15 cellular contexts compared by ENCODE assay signal in genomic region chr10:35040761-35041501, GRCh38. TPM values are rescaled to one million over a fixed set of nuclear protein-coding genes. Genes with fewer than 3 reads are reported as not detected.
DNase-seq lines count a peak whose midpoint lies in the region; ATAC-seq, FAIRE-seq and TF ChIP-seq lines count a peak whose summit lies in the region.
"Had no signal": no experiment of that assay in that cellular context is flagged by ENCODE, and none has a peak within 500 bp of the region (broad histone marks: within the 10 kb centered on the region; RNA-seq: fewer than 3 reads in every experiment).

No MANE protein-coding gene starts in this region.

- H4K20me1 ChIP-seq in BLaER1 = peaks cover 15% of the 10 kb centered on the region; the same call in 1 of the 2 replicates
- no peaks in the 10 kb centered on the region for H4K20me1 ChIP-seq in HepG2 (ENCODE audit: insufficient read depth, low read length)

- intact Hi-C loops in HepG2 (cut with micrococcal nuclease; ENCODE audit: unreplicated experiment) = no loop called here
- intact Hi-C loops in activated CD4-positive, alpha-beta memory T cell treated with anti-CD3 and anti-CD28 coated beads for 36 hours (cut with micrococcal nuclease) = no loop called here

- H3K4me1 Mint-ChIP-seq in activated CD4-positive, alpha-beta memory T cell treated with anti-CD3 and anti-CD28 coated beads for 36 hours (ENCODE audit: low read depth) = no peaks in the 10 kb centered on the region

- CTCF ChIA-PET in HepG2 (lab: Yijun Ruan, JAX; ENCODE audit: low intra/inter-chr PET ratio, low total read pairs) = no interaction called here
- CTCF ChIA-PET in activated CD4-positive, alpha-beta memory T cell treated with anti-CD3 and anti-CD28 coated beads for 36 hours (lab: Charles Lee) = no interaction called here

- no peaks in the 10 kb centered on the region for H3K27me3 Mint-ChIP-seq in activated CD4-positive, alpha-beta memory T cell treated with anti-CD3 and anti-CD28 coated beads for 36 hours
- H3K27me3 Mint-ChIP-seq: activated naive CD4-positive, alpha-beta T cell treated with anti-CD3 and anti-CD28 coated beads, Interleukin-2, amount 50 U/mL, for 24 hours had no signal

- no peaks in the 10 kb centered on the region for H3K9me3 Mint-ChIP-seq in activated CD4-positive, alpha-beta memory T cell treated with anti-CD3 and anti-CD28 coated beads for 36 hours
- H3K9me3 Mint-ChIP-seq: activated naive CD4-positive, alpha-beta T cell treated with anti-CD3 and anti-CD28 coated beads, Interleukin-2, amount 50 U/mL, for 24 hours had no signal

- no peak overlapping the region for H3K4me3 Mint-ChIP-seq in activated CD4-positive, alpha-beta memory T cell treated with anti-CD3 and anti-CD28 coated beads for 36 hours
- H3K4me3 Mint-ChIP-seq: activated naive CD4-positive, alpha-beta T cell treated with anti-CD3 and anti-CD28 coated beads, Interleukin-2, amount 50 U/mL, for 24 hours had no signal

- H3K27ac ChIP-seq in BLaER1 = no peak overlapping the region
- H3K27ac ChIP-seq in HUES48 (ENCODE audit: low read depth, low read length) = peak overlapping the region; percentile 85
- H3K27ac ChIP-seq in HepG2 (ENCODE audit: extremely low read length, insufficient read depth, low read length) = no peak overlapping the region
- H3K27ac ChIP-seq: heart right ventricle, KMS-11, parathyroid adenoma, VCaP had no signal

- POLR2A ChIA-PET in HepG2 (lab: Yijun Ruan, JAX) = no interaction called here
- POLR2A ChIA-PET in activated CD4-positive, alpha-beta memory T cell treated with anti-CD3 and anti-CD28 coated beads for 36 hours (lab: Charles Lee) = no interaction called here

- no peaks in the 10 kb centered on the region for H3K79me2 ChIP-seq in HepG2 (ENCODE audit: insufficient read depth, low read length)
- H3K79me2 ChIP-seq: parathyroid adenoma had no signal

- no peak for TF ChIP-seq RAD21 in HepG2 (CRISPR knock-in tag; IDR thresholded peaks at IDR 0.05)

- H3K9ac ChIP-seq in BLaER1 (no peak overlapping the region), HUES48 (ENCODE audit: low read depth, low read length) (no peak overlapping the region), HepG2 (ENCODE audit: insufficient read depth, low read depth, low read length) (no peak overlapping the region)
- H3K9ac ChIP-seq: KMS-11, parathyroid adenoma had no signal

- 0 out of 3 replicates have a peak, but pooled peaks have one; percentile 24 for ATAC-seq in HepG2

- H3K36me3 ChIP-seq in BLaER1 (peaks cover 71% of the 10 kb centered on the region), HUES48 (ENCODE audit: control insufficient read depth, insufficient read depth, low read length) (peaks cover 42% of the 10 kb centered on the region), bronchial epithelial cell (ENCODE audit: control insufficient read depth, insufficient read depth, low read length) (peaks cover 8% of the 10 kb centered on the region), HepG2 (replicated peaks in 1 of 2; ENCODE audit: control insufficient read depth in 1 of 2, insufficient read depth in 2 of 2, low read length in 2 of 2) (peaks cover 7 to 50% of the 10 kb centered on the region in 2 experiments)

- TF ChIP-seq EP300 in HepG2 (IDR thresholded peaks at IDR 0.05; ENCODE audit: low read depth in 2 of 2, low read length in 2 of 2) (no peak), HepG2 (CRISPR knock-in tag; IDR thresholded peaks at IDR 0.05; ENCODE audit: borderline replicate concordance) (no peak)

- WGBS in HepG2 (ENCODE audit: low lambda C conversion rate) = 98% methylated on average over 6 of the region's 6 CpGs

- peak; percentile 44 for DNase-seq in bronchial epithelial cell (ENCODE audit: low read depth)
- no peak for DNase-seq in HepG2 (ENCODE audit: low spot score)
- no peak for DNase-seq in NCI-H1436 (lab: John Stamatoyannopoulos, UW)
- DNase-seq in midbrain (lab: John Stamatoyannopoulos, UW) = no peak
- DNase-seq in mucosa of gallbladder (ENCODE audit: low spot score) = no peak
- no peak for DNase-seq in activated CD4-positive, alpha-beta memory T cell treated with anti-CD3 and anti-CD28 coated beads for 36 hours
- DNase-seq: Caco-2, heart right ventricle, NCI-H524 treated with DMSO at 0.1 percent for 48 hours had no signal

- BruUV-seq in HepG2 (replicated peaks; lab: Mats Ljungman, UMichigan) = no TSS peak

- no peak overlapping the region for H3K4me3 ChIP-seq in BLaER1
- no peak overlapping the region for H3K4me3 ChIP-seq in HUES48 (ENCODE audit: low read depth, low read length)
- H3K4me3 ChIP-seq in bronchial epithelial cell (ENCODE audit: low read depth, low read length) = no peak overlapping the region
- H3K4me3 ChIP-seq in HepG2 (replicated peaks in 1 of 3; ENCODE audit: insufficient read depth in 1 of 3, low read depth in 2 of 3, low read length in 3 of 3) = no peak overlapping the region
- H3K4me3 ChIP-seq: heart right ventricle had no signal

- H3K9me3 ChIP-seq in BLaER1 = no peaks in the 10 kb centered on the region
- no peaks in the 10 kb centered on the region for H3K9me3 ChIP-seq in HUES48 (ENCODE audit: control insufficient read depth, insufficient read depth, low read length)
- H3K9me3 ChIP-seq in HepG2 (ENCODE audit: low read length) = no peaks in the 10 kb centered on the region
- H3K9me3 ChIP-seq: Caco-2, heart right ventricle had no signal

- H3K4me2 ChIP-seq in BLaER1 (peak overlapping the region; percentile 36; the same call in 1 of the 2 replicates), HepG2 (ENCODE audit: low read depth, low read length) (no peak overlapping the region)
- H3K4me2 ChIP-seq: KMS-11 had no signal

- peak; percentile 66 for FAIRE-seq in bronchial epithelial cell (lab: Jason Lieb, UNC)
- no peak for FAIRE-seq in HepG2 (lab: Jason Lieb, UNC)

- TF ChIP-seq CTCF in bronchial epithelial cell (IDR thresholded peaks at IDR 0.05; ENCODE audit: insufficient read depth, low read length, severe bottlenecking) = no peak
- TF ChIP-seq CTCF in HepG2 (CRISPR knock-in tag; IDR thresholded peaks at IDR 0.05) = no peak

- H3K36me3 Mint-ChIP-seq in activated CD4-positive, alpha-beta memory T cell treated with anti-CD3 and anti-CD28 coated beads for 36 hours = peaks cover 24% of the 10 kb centered on the region

- in situ Hi-C loops in HepG2 (cut with HindIII; ENCODE audit: extremely low pct_ligation_motif_present, low pct_unique_long_range_greater_than_20kb) = no loop called here

- no peak for TF ChIP-seq POLR2A in HepG2 (IDR thresholded peaks at IDR 0.05; ENCODE audit: insufficient read depth in 1 of 2, low read depth in 2 of 2, low read length in 2 of 2)

- no peaks in the 10 kb centered on the region for H3K27me3 ChIP-seq in BLaER1
- no peaks in the 10 kb centered on the region for H3K27me3 ChIP-seq in HUES48 (ENCODE audit: control insufficient read depth, insufficient read depth, low read length)
- no peaks in the 10 kb centered on the region for H3K27me3 ChIP-seq in bronchial epithelial cell (ENCODE audit: control insufficient read depth, insufficient read depth, low read length)
- no peaks in the 10 kb centered on the region for H3K27me3 ChIP-seq in HepG2 (ENCODE audit: control insufficient read depth in 1 of 2, insufficient read depth in 2 of 2, low read length in 2 of 2)
- H3K27me3 ChIP-seq: heart right ventricle had no signal

- H3K27ac Mint-ChIP-seq in activated CD4-positive, alpha-beta memory T cell treated with anti-CD3 and anti-CD28 coated beads for 36 hours = no peak overlapping the region
- H3K27ac Mint-ChIP-seq: activated naive CD4-positive, alpha-beta T cell treated with anti-CD3 and anti-CD28 coated beads, Interleukin-2, amount 50 U/mL, for 24 hours had no signal

- peaks cover 11% of the 10 kb centered on the region for H3K4me1 ChIP-seq in BLaER1
- H3K4me1 ChIP-seq in HUES48 (ENCODE audit: control insufficient read depth, insufficient read depth, low read length) = peaks cover 18% of the 10 kb centered on the region
- H3K4me1 ChIP-seq in HepG2 (ENCODE audit: insufficient read depth, low read length) = no peaks in the 10 kb centered on the region
- H3K4me1 ChIP-seq: Caco-2, parathyroid adenoma had no signal

- no peak overlapping the region for H2AFZ ChIP-seq in HepG2 (ENCODE audit: low read length)
- H2AFZ ChIP-seq: parathyroid adenoma had no signal

TF ChIP-seq in HepG2, 621 proteins besides CTCF, POLR2A, EP300 and RAD21 (continues in another document):
- TF ChIP-seq GATA4 (IDR thresholded peaks at IDR 0.05; ENCODE audit: borderline replicate concordance, low read depth) = no peak

RNA-seq across cellular contexts. Expression of gene CUL2, which starts 49.2 kb away (rescaled TPM):
- total RNA-seq in bronchial epithelial cell (21.3 and 23.4 TPM in 2 replicates), HepG2 (2016; rRNA removed; fragmentation: Illumina TruSeq; extraction: Trizol) (33.1 and 48.2 TPM in 2 replicates), mucosa of gallbladder (26.2 TPM)
- 10.9 and 12.3 TPM in 2 replicates for total RNA-seq in HepG2 (2016; cell fraction: cytosol; rRNA removed; fragmentation: Illumina TruSeq; extraction: Trizol; ENCODE audit: low read depth)
- 35.6 and 42.8 TPM in 2 replicates for total RNA-seq in HepG2 (2016; cell fraction: insoluble cytoplasmic fraction; rRNA removed; fragmentation: Illumina TruSeq; extraction: Trizol)
- total RNA-seq in HepG2 (2016; cell fraction: membrane; rRNA removed; fragmentation: Illumina TruSeq; extraction: Trizol) = 25.2 and 28.9 TPM in 2 replicates
- total RNA-seq in HepG2 (2016; cell fraction: nucleus; rRNA removed; fragmentation: Illumina TruSeq; extraction: Trizol) = 28.4 and 32.1 TPM in 2 replicates
- 7.1 and 9.6 TPM in 2 replicates for polyA plus RNA-seq in HepG2 (2011; rRNA removed)
- polyA plus RNA-seq in HepG2 (2011; cell fraction: cytosol; rRNA removed) = 4.9 and 7.1 TPM in 2 replicates
- 3.2 and 3.3 TPM in 2 replicates for polyA plus RNA-seq in HepG2 (2011; cell fraction: nucleus; rRNA removed)
- polyA plus RNA-seq in HepG2 (2012) = 15.6 and 18.3 TPM in 2 replicates
- polyA plus RNA-seq in HepG2 (2016; cell fraction: cytosol; fragmentation: Illumina TruSeq; extraction: Trizol; ENCODE audit: low read depth) = 8.0 and 9.0 TPM in 2 replicates
- 34.0 and 39.1 TPM in 2 replicates for polyA plus RNA-seq in HepG2 (2016; cell fraction: insoluble cytoplasmic fraction; fragmentation: Illumina TruSeq; extraction: Trizol; ENCODE audit: low read depth)
- 16.4 and 16.9 TPM in 2 replicates for polyA plus RNA-seq in HepG2 (2016; cell fraction: membrane; fragmentation: Illumina TruSeq; extraction: Trizol; ENCODE audit: low read depth)
- 26.7 and 29.6 TPM in 2 replicates for polyA plus RNA-seq in HepG2 (2016; cell fraction: nucleus; fragmentation: Illumina TruSeq; extraction: Trizol; ENCODE audit: insufficient read depth, low read depth)
- 7.4 and 12.1 TPM in 2 replicates for polyA minus RNA-seq in HepG2 (2011; rRNA and poly(A)+ RNA removed; ENCODE audit: low replicate concordance)
- polyA minus RNA-seq in HepG2 (2011; cell fraction: cytosol; rRNA and poly(A)+ RNA removed) = 11.5 and 11.6 TPM in 2 replicates
- 12.2 and 17.9 TPM in 2 replicates for polyA minus RNA-seq in HepG2 (2011; cell fraction: nucleus; rRNA and poly(A)+ RNA removed)
- 10 to 100 TPM; 39.7 to 43.3 TPM for total RNA-seq in activated CD4-positive, alpha-beta memory T cell treated with anti-CD3 and anti-CD28 coated beads for 36 hours
